Comparison of ENCODE assay signal across 16 cellular contexts in genomic region chr18:50816767-50817166, GRCh38.
DNase-seq lines count a peak whose midpoint lies in the region; ATAC-seq and TF ChIP-seq lines count a peak whose summit lies in the region.
"Had no signal": no experiment of that assay in that cellular context is flagged by ENCODE, and none has a peak within 500 bp of the region (broad histone marks: within the 10 kb centered on the region; RNA-seq: fewer than 3 reads in every experiment).

No MANE protein-coding gene starts in this region.

- peaks cover 20% of the 10 kb centered on the region for H3K4me1 Mint-ChIP-seq in nephron
- H3K4me1 Mint-ChIP-seq: T-cell had no signal

- DNase-seq in GM12865 (ENCODE audit: low read depth) (peak; percentile 52), astrocyte of the hippocampus (ENCODE audit: low read depth, low spot score) (peak; percentile 79), HCEC 1CT (no peak), NCI-H2107 (lab: John Stamatoyannopoulos, UW) (no peak)
- no peak for DNase-seq in central memory CD4-positive, alpha-beta T cell
- DNase-seq: activated CD4-positive, alpha-beta T cell treated with anti-CD3 and anti-CD28 coated beads, Interleukin-2, amount 50 U/mL, for 4 hours; activated effector memory CD4-positive, alpha-beta T cell treated with anti-CD3 and anti-CD28 coated beads, Interleukin-2, amount 50 U/mL, for 16 hours; cortex of kidney; KBM-7; left cardiac atrium; NCI-H2029; T-cell had no signal

- no peak for TF ChIP-seq CTCF in GM12865 (IDR thresholded peaks at IDR 0.05; ENCODE audit: insufficient read depth, low read depth, low read length, missing control alignments)
- no peak for TF ChIP-seq CTCF in nephron (IDR thresholded peaks at IDR 0.05; ENCODE audit: unreplicated experiment in 3 of 3)

- peak overlapping the region; percentile 66 to 84 (median 71) for H3K27ac Mint-ChIP-seq in nephron
- H3K27ac Mint-ChIP-seq: T-cell had no signal

- H3K4me3 ChIP-seq in GM12865 (ENCODE audit: low read depth, low read length) = no peak overlapping the region
- H3K4me3 ChIP-seq: HAP-1 had no signal

- no peaks in the 10 kb centered on the region for H3K9me3 Mint-ChIP-seq in nephron
- H3K9me3 Mint-ChIP-seq: T-cell had no signal

- no peak overlapping the region for H3K4me3 Mint-ChIP-seq in nephron
- H3K4me3 Mint-ChIP-seq: T-cell had no signal

- ATAC-seq in HG02852 (IDR thresholded peaks at IDR 0.05; ENCODE audit: unreplicated experiment) (peak; percentile 72), HG03108 (IDR thresholded peaks at IDR 0.05; ENCODE audit: unreplicated experiment) (no peak)
- ATAC-seq: left cardiac atrium, T-cell had no signal

- no peaks in the 10 kb centered on the region for H3K36me3 Mint-ChIP-seq in nephron (ENCODE audit: low read depth)
- H3K36me3 Mint-ChIP-seq: T-cell had no signal

- H3K27me3 Mint-ChIP-seq in nephron (ENCODE audit: low read depth) = no peaks in the 10 kb centered on the region

Comparison
In these comparisons a context has a peak if more than half of its experiments do, and no peak if none do; other contexts are left out.
1. DNase-seq: peak in GM12865 (single experiment) and astrocyte of the hippocampus (single experiment); none in central memory CD4-positive, alpha-beta T cell (single experiment), HCEC 1CT (single experiment) and NCI-H2107 (single experiment).